32 cellular contexts compared by ENCODE assay signal in genomic region chr18:1056404-1056803, GRCh38.
"Had no signal": no experiment of that assay in that cellular context is flagged by ENCODE, and none has a peak within 500 bp of the region (broad histone marks: within the 10 kb centered on the region; RNA-seq: fewer than 3 reads in every experiment).

No MANE protein-coding gene starts in this region.

- DNase-seq: Karpas-422, Kasumi-1, MG63, MM.1S, MV-4-11, NCI-H1048, NCI-H1092, NCI-H1105, NCI-H1105 treated with DMSO at 0.1 percent for 48 hours, NCI-H1417, NCI-H1417 treated with DMSO at 0.1 percent for 48 hours, NCI-H1436, NCI-H1436 treated with DMSO at 0.1 percent for 48 hours, NCI-H146, NCI-H1694, NCI-H1694 treated with DMSO at 0.1 percent for 48 hours, NCI-H187, NCI-H187 treated with DMSO at 0.1 percent for 48 hours, NCI-H1930, NCI-H2081, NCI-H2081 treated with DMSO at 0.1 percent for 48 hours, NCI-H2107, NCI-H2171, NCI-H2227 treated with DMSO at 0.1 percent for 48 hours, NCI-H226, NCI-H345, NCI-H446, NCI-H446 treated with DMSO at 0.1 percent for 48 hours, NCI-H510A, NCI-H510A treated with DMSO at 0.1 percent for 48 hours, NCI-H524, NCI-H524 treated with DMSO at 0.1 percent for 48 hours had no signal

- H3K36me3 ChIP-seq: MG63 had no signal

- H3K9me3 ChIP-seq: MG63 had no signal

- H3K4me3 ChIP-seq: MG63 had no signal

- H3K27me3 ChIP-seq: MG63 had no signal
